15 cellular contexts compared by ENCODE assay signal in the genomic region with DNA sequence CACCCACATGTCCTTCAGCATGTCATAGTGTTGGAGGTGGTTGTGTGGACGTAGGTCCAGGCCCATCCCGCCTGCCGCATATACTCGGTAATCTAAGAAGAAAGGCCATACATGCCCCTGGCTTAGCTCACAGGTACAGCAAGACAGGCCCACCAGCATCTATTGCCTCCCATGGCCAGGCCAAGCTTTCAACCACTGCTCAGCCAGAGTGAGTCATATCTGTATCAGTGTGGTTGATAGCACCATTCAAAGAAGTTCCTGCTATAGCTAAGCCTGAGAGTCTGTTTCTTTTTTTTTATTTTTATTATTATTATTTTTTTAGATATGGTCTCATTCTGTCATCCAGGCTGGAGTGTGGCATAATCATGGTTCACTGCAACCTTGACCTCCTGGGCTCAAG. TPM values are rescaled to one million over a fixed set of nuclear protein-coding genes. Genes with fewer than 3 reads are reported as not detected.
DNase-seq lines count a peak whose midpoint lies in the region; ATAC-seq, FAIRE-seq and TF ChIP-seq lines count a peak whose summit lies in the region.
"Had no signal": no experiment of that assay in that cellular context is flagged by ENCODE, and none has a peak within 500 bp of the region (broad histone marks: within the 10 kb centered on the region; RNA-seq: fewer than 3 reads in every experiment).

No MANE protein-coding gene starts in this region.

- H3K4me3 ChIP-seq in choroid plexus epithelial cell (ENCODE audit: low read depth, low read length) (no peak overlapping the region), Caco-2 (ENCODE audit: low read depth, low read length) (no peak overlapping the region)
- H3K4me3 ChIP-seq: lung, SJSA1 had no signal

- H3K27me3 ChIP-seq in Caco-2 (replicated peaks; ENCODE audit: control insufficient read depth, insufficient read depth, low read length), result no peaks in the 10 kb centered on the region

- H3K4me1 Mint-ChIP-seq in activated T-helper 1 cell treated with anti-CD3 and anti-CD28 coated beads, Interleukin-12 subunit alpha, Interleukin-12 subunit beta, Interleukin-2, Interleukin-4 antibody, amounts not matched to agents 30 ng/mL and 10 ng/mL and 1 ng/mL, durations not matched to agents 14 hours and 24 hours and 36 hours (ENCODE audit: low read depth), result peaks cover 17% of the 10 kb centered on the region
- peaks cover 5% of the 10 kb centered on the region for H3K4me1 Mint-ChIP-seq in Caco-2 (ENCODE audit: low read depth, unreplicated experiment)

- no peak for TF ChIP-seq CTCF in GM20000 (IDR thresholded peaks at IDR 0.05; ENCODE audit: extremely low read depth, missing control alignments)
- TF ChIP-seq CTCF in choroid plexus epithelial cell (conservative IDR thresholded peaks at IDR 0.05; ENCODE audit: low read depth, low read length), result no peak
- no peak for TF ChIP-seq CTCF in Caco-2 (IDR thresholded peaks at IDR 0.05; ENCODE audit: insufficient read depth in 1 of 2, low read depth in 1 of 2, low read length in 1 of 2, severe bottlenecking in 1 of 2, unreplicated experiment in 1 of 2)

- no peaks in the 10 kb centered on the region for H3K9me3 Mint-ChIP-seq in activated T-helper 1 cell treated with anti-CD3 and anti-CD28 coated beads, Interleukin-12 subunit alpha, Interleukin-12 subunit beta, Interleukin-2, Interleukin-4 antibody, amounts not matched to agents 30 ng/mL and 10 ng/mL and 1 ng/mL, durations not matched to agents 14 hours and 24 hours and 36 hours
- no peaks in the 10 kb centered on the region for H3K9me3 Mint-ChIP-seq in Caco-2 (ENCODE audit: unreplicated experiment)
- H3K9me3 Mint-ChIP-seq: CD8-positive, alpha-beta T cell had no signal

- FAIRE-seq in HTR-8/SVneo (lab: Jason Lieb, UNC), result no peak

- POLR2A ChIA-PET in Caco-2 (lab: Charles Lee), result no interaction called here

- H3K36me3 ChIP-seq in Caco-2 (ENCODE audit: control insufficient read depth, insufficient read depth, low read length), result no peaks in the 10 kb centered on the region
- H3K36me3 ChIP-seq: SJSA1 had no signal

- intact Hi-C loops in activated T-helper 1 cell treated with anti-CD3 and anti-CD28 coated beads, Interleukin-12 subunit alpha, Interleukin-12 subunit beta, Interleukin-2, Interleukin-4 antibody, amounts not matched to agents 30 ng/mL and 10 ng/mL and 1 ng/mL, durations not matched to agents 14 hours and 24 hours and 36 hours (cut with micrococcal nuclease), result loop anchor here (10.0 kb wide), 1 partner anchor 365 kb away; no protein-coding TSS in a partner anchor
- intact Hi-C loops in Caco-2 (cut with micrococcal nuclease; ENCODE audit: unreplicated experiment), result no loop called here

- ATAC-seq in GM18511 (IDR thresholded peaks at IDR 0.05; ENCODE audit: unreplicated experiment), result peak; percentile 90
- peak; percentile 72 for ATAC-seq in HG03378 (IDR thresholded peaks at IDR 0.05; ENCODE audit: unreplicated experiment)
- ATAC-seq: CD8-positive, alpha-beta T cell had no signal

- peaks cover 46% of the 10 kb centered on the region for H3K27me3 Mint-ChIP-seq in activated T-helper 1 cell treated with anti-CD3 and anti-CD28 coated beads, Interleukin-12 subunit alpha, Interleukin-12 subunit beta, Interleukin-2, Interleukin-4 antibody, amounts not matched to agents 30 ng/mL and 10 ng/mL and 1 ng/mL, durations not matched to agents 14 hours and 24 hours and 36 hours (ENCODE audit: insufficient read depth)
- H3K27me3 Mint-ChIP-seq in Caco-2 (ENCODE audit: insufficient read depth, unreplicated experiment), result peaks cover 12% of the 10 kb centered on the region

- peak; percentile 75 for DNase-seq in GM20000 (ENCODE audit: low spot score)
- peak; percentile 42 for DNase-seq in choroid plexus epithelial cell (ENCODE audit: low read depth)
- DNase-seq in HTR-8/SVneo (ENCODE audit: insufficient read length, low spot score), result no peak
- no peak for DNase-seq in cerebellar nuclear complex (lab: John Stamatoyannopoulos, UW)
- DNase-seq in activated T-helper 1 cell treated with anti-CD3 and anti-CD28 coated beads, Interleukin-12 subunit alpha, Interleukin-12 subunit beta, Interleukin-2, Interleukin-4 antibody, amounts not matched to agents 30 ng/mL and 10 ng/mL and 1 ng/mL, durations not matched to agents 14 hours and 24 hours and 36 hours (ENCODE audit: low spot score), result no peak
- no peak for DNase-seq in Caco-2
- DNase-seq: CD8-positive, alpha-beta T cell; dermis blood vessel endothelial cell; IMR-90; NCI-H1417 treated with DMSO at 0.1 percent for 48 hours; NCI-H510A treated with DMSO at 0.1 percent for 48 hours had no signal

- no peaks in the 10 kb centered on the region for H3K36me3 Mint-ChIP-seq in activated T-helper 1 cell treated with anti-CD3 and anti-CD28 coated beads, Interleukin-12 subunit alpha, Interleukin-12 subunit beta, Interleukin-2, Interleukin-4 antibody, amounts not matched to agents 30 ng/mL and 10 ng/mL and 1 ng/mL, durations not matched to agents 14 hours and 24 hours and 36 hours (ENCODE audit: low read depth)
- H3K36me3 Mint-ChIP-seq in Caco-2 (ENCODE audit: insufficient read depth, unreplicated experiment), result no peaks in the 10 kb centered on the region
- H3K36me3 Mint-ChIP-seq: CD8-positive, alpha-beta T cell had no signal

- no peaks in the 10 kb centered on the region for H3K9me3 ChIP-seq in Caco-2
- H3K9me3 ChIP-seq: SJSA1 had no signal

- BruUV-seq in Caco-2 (replicated peaks; lab: Mats Ljungman, UMichigan), result no TSS peak

- 0 out of 2 replicates have a peak, but pooled peaks cover 4% of the 10 kb centered on the region for H3K4me1 ChIP-seq in Caco-2

- CTCF ChIA-PET in Caco-2 (lab: Charles Lee), result interaction anchor here (1.1 kb wide), 1 partner anchor 14 kb away, joined by 4 read pairs; no protein-coding TSS in a partner anchor

- H3K27ac Mint-ChIP-seq in activated T-helper 1 cell treated with anti-CD3 and anti-CD28 coated beads, Interleukin-12 subunit alpha, Interleukin-12 subunit beta, Interleukin-2, Interleukin-4 antibody, amounts not matched to agents 30 ng/mL and 10 ng/mL and 1 ng/mL, durations not matched to agents 14 hours and 24 hours and 36 hours, result no peak overlapping the region
- H3K27ac Mint-ChIP-seq in Caco-2 (ENCODE audit: unreplicated experiment), result no peak overlapping the region
- H3K27ac Mint-ChIP-seq: CD8-positive, alpha-beta T cell had no signal

- no peak overlapping the region for H3K4me3 Mint-ChIP-seq in activated T-helper 1 cell treated with anti-CD3 and anti-CD28 coated beads, Interleukin-12 subunit alpha, Interleukin-12 subunit beta, Interleukin-2, Interleukin-4 antibody, amounts not matched to agents 30 ng/mL and 10 ng/mL and 1 ng/mL, durations not matched to agents 14 hours and 24 hours and 36 hours
- H3K4me3 Mint-ChIP-seq in Caco-2 (ENCODE audit: unreplicated experiment), result no peak overlapping the region
- H3K4me3 Mint-ChIP-seq: CD8-positive, alpha-beta T cell had no signal

RNA-seq across cellular contexts. Expression of a gene that starts 17.0 kb away (rescaled TPM):
- total RNA-seq in activated T-helper 1 cell treated with anti-CD3 and anti-CD28 coated beads, Interleukin-12 subunit alpha, Interleukin-12 subunit beta, Interleukin-2, Interleukin-4 antibody, amounts not matched to agents 30 ng/mL and 10 ng/mL and 1 ng/mL, durations not matched to agents 14 hours and 24 hours and 36 hours, result not detected in 2 replicates
- total RNA-seq in Caco-2 (2022), result not detected in 2 replicates
- total RNA-seq: CD8-positive, alpha-beta T cell; dermis blood vessel endothelial cell; IMR-90; SJSA1 had no signal

RNA-seq across cellular contexts. Expression of a gene that starts 18.2 kb away (rescaled TPM):
- total RNA-seq in activated T-helper 1 cell treated with anti-CD3 and anti-CD28 coated beads, Interleukin-12 subunit alpha, Interleukin-12 subunit beta, Interleukin-2, Interleukin-4 antibody, amounts not matched to agents 30 ng/mL and 10 ng/mL and 1 ng/mL, durations not matched to agents 14 hours and 24 hours and 36 hours, result 1.1 and 1.3 TPM in 2 replicates
- 25.7 and 27.0 TPM in 2 replicates for total RNA-seq in Caco-2 (2022)

Comparison
In these comparisons a context has a peak if more than half of its experiments do, and no peak if none do; other contexts are left out.
1. DNase-seq: peak in GM20000 (single experiment) and choroid plexus epithelial cell (single experiment); none in HTR-8/SVneo (single experiment), cerebellar nuclear complex (0 of 2), activated T-helper 1 cell treated with anti-CD3 and anti-CD28 coated beads, Interleukin-12 subunit alpha, Interleukin-12 subunit beta, Interleukin-2, Interleukin-4 antibody, amounts not matched to agents 30 ng/mL and 10 ng/mL and 1 ng/mL, durations not matched to agents 14 hours and 24 hours and 36 hours (single experiment) and Caco-2 (0 of 2).
2. RNA of a gene that starts 18.2 kb away (total RNA-seq): 25.7 to 27.0 TPM in Caco-2; 1.1 to 1.3 TPM in activated T-helper 1 cell treated with anti-CD3 and anti-CD28 coated beads, Interleukin-12 subunit alpha, Interleukin-12 subunit beta, Interleukin-2, Interleukin-4 antibody, amounts not matched to agents 30 ng/mL and 10 ng/mL and 1 ng/mL, durations not matched to agents 14 hours and 24 hours and 36 hours; every median in the first group is over 10 times any median in the second.